ENCODE assay signal across 10 cellular contexts in genomic region chr3:109081746-109082510, GRCh38. TPM values are rescaled to one million over a fixed set of nuclear protein-coding genes. Genes with fewer than 3 reads are reported as not detected.
A peak's percentile ranks its signal among the peaks of the same experiment; 100 is the strongest.
DNase-seq lines count a peak whose midpoint lies in the region; ATAC-seq, FAIRE-seq and TF ChIP-seq lines count a peak whose summit lies in the region.
"Had no signal": no experiment of that assay in that cellular context is flagged by ENCODE, and none has a peak within 500 bp of the region (broad histone marks: within the 10 kb centered on the region; RNA-seq: fewer than 3 reads in every experiment).

No MANE protein-coding gene starts in this region.

- no peaks in the 10 kb centered on the region for H3K27me3 ChIP-seq in astrocyte (ENCODE audit: insufficient read depth, low read length)

- no peaks in the 10 kb centered on the region for H3K79me2 ChIP-seq in astrocyte (ENCODE audit: insufficient read depth, low read length)

- DNase-seq in DMS 273 (lab: John Stamatoyannopoulos, UW; ENCODE audit: unreplicated experiment): peak; percentile 72
- no peak for DNase-seq in DMS 273 treated with DMSO at 0.1 percent for 48 hours (lab: John Stamatoyannopoulos, UW)
- peak; percentile 52 for DNase-seq in NB4 (ENCODE audit: low read depth)
- DNase-seq in astrocyte (ENCODE audit: low read depth): peak; percentile 36
- peak; percentile 51 for DNase-seq in left kidney (ENCODE audit: low read depth, low spot score)
- no peak for DNase-seq in cortex of kidney (lab: John Stamatoyannopoulos, UW)

- H3K27ac Mint-ChIP-seq in astrocyte (ENCODE audit: unreplicated experiment): no peak overlapping the region

- H3K4me1 Mint-ChIP-seq in astrocyte (ENCODE audit: low read depth, unreplicated experiment): no peaks in the 10 kb centered on the region

- H3K36me3 Mint-ChIP-seq in astrocyte (ENCODE audit: low read depth, unreplicated experiment): no peaks in the 10 kb centered on the region

- no peak overlapping the region for H2AFZ ChIP-seq in astrocyte (ENCODE audit: low read depth, low read length)

- H4K20me1 ChIP-seq in astrocyte (ENCODE audit: insufficient read depth, low read length): no peaks in the 10 kb centered on the region

- no peaks in the 10 kb centered on the region for H3K9me3 ChIP-seq in astrocyte (ENCODE audit: insufficient read depth, low read depth, low read length)

- H3K9me3 Mint-ChIP-seq in astrocyte (ENCODE audit: unreplicated experiment): no peaks in the 10 kb centered on the region

- no peak overlapping the region for H3K27ac ChIP-seq in astrocyte (ENCODE audit: low read depth, low read length)

- no peaks in the 10 kb centered on the region for H3K27me3 Mint-ChIP-seq in astrocyte (ENCODE audit: low read depth, unreplicated experiment)

- TF ChIP-seq POLR2A in NB4 (IDR thresholded peaks at IDR 0.05; ENCODE audit: extremely low read depth, insufficient read length): no peak

- no peaks in the 10 kb centered on the region for H3K4me1 ChIP-seq in astrocyte (ENCODE audit: insufficient read depth, low read length)

- no peak overlapping the region for H3K9ac ChIP-seq in astrocyte (ENCODE audit: low read length)

- FAIRE-seq in astrocyte (lab: Jason Lieb, UNC): no peak
- FAIRE-seq: A204.1, endometrium had no signal

- TF ChIP-seq CTCF in NB4 (IDR thresholded peaks at IDR 0.05; ENCODE audit: low read depth, low read length) (peak; percentile 63), astrocyte (IDR thresholded peaks at IDR 0.05; ENCODE audit: insufficient read depth, low read depth, low read length) (peak; percentile 90)

- H3K4me3 Mint-ChIP-seq in astrocyte (ENCODE audit: unreplicated experiment): no peak overlapping the region

- H3K4me3 ChIP-seq in NB4 (ENCODE audit: low read depth, low read length) (no peak overlapping the region), astrocyte (ENCODE audit: insufficient read depth, low read depth, low read length) (no peak overlapping the region)

- H3K36me3 ChIP-seq in astrocyte (ENCODE audit: insufficient read depth, low read length): no peaks in the 10 kb centered on the region

- peak overlapping the region; percentile 13 for H3K4me2 ChIP-seq in astrocyte (ENCODE audit: low read length)

- ATAC-seq in GM18499 (IDR thresholded peaks at IDR 0.05; ENCODE audit: insufficient read depth, unreplicated experiment) (peak; percentile 97), HG02678 (IDR thresholded peaks at IDR 0.05; ENCODE audit: unreplicated experiment) (peak; percentile 100)

RNA-seq across cellular contexts. Expression of gene MORC1, which starts 36.0 kb away (rescaled TPM):
- not detected in 2 replicates for total RNA-seq in astrocyte

RNA-seq across cellular contexts. Expression of gene C3orf85, which starts 54.6 kb away (rescaled TPM):
- total RNA-seq in astrocyte: not detected in 2 replicates

Comparison
In these comparisons a context has a peak if more than half of its experiments do, and no peak if none do; other contexts are left out.
1. DNase-seq: peak in DMS 273 (single experiment), NB4 (single experiment), astrocyte (single experiment) and left kidney (single experiment); none in DMS 273 treated with DMSO at 0.1 percent for 48 hours (single experiment) and cortex of kidney (single experiment).